In the genomic region with DNA sequence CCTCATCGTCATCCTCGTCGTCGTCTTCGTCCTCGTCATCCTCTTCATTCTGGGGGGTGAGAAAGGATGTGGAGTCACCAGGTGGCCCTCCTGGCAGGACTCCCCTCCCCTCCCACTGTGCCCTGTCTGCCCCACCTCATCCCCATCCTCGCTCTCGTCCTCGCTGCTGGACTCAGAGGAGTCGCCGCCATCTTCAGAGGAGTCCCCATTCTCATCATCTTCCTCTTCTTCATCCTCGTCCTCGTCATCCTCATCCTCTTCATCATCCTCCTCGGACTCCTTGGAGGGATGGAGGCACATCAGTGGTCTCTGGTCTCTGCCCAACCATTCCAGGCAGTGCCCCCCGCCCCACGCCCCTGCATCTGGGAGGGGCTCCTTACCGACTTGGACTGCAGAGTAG, we compare ENCODE assay signal across 24 cellular contexts. TPM values are rescaled to one million over a fixed set of nuclear protein-coding genes. Genes with fewer than 3 reads are reported as not detected.
DNase-seq lines count a peak whose midpoint lies in the region; ATAC-seq and TF ChIP-seq lines count a peak whose summit lies in the region.
"Had no signal": no experiment of that assay in that cellular context is flagged by ENCODE, and none has a peak within 500 bp of the region (broad histone marks: within the 10 kb centered on the region; RNA-seq: fewer than 3 reads in every experiment).

No MANE protein-coding gene starts in this region.

- no peaks in the 10 kb centered on the region for H3K9me3 Mint-ChIP-seq in activated CD4-positive, alpha-beta T cell treated with anti-CD3 and anti-CD28 coated beads, Interleukin-2, amount 10 ng/mL, durations not matched to agents 24 days and 14 days
- H3K9me3 Mint-ChIP-seq in activated naive CD8-positive, alpha-beta T cell treated with anti-CD3 and anti-CD28 coated beads for 36 hours = no peaks in the 10 kb centered on the region
- H3K9me3 Mint-ChIP-seq in activated naive CD8-positive, alpha-beta T cell treated with anti-CD3 and anti-CD28 coated beads, Interleukin-2, amount 50 U/mL, for 24 hours = no peaks in the 10 kb centered on the region
- no peaks in the 10 kb centered on the region for H3K9me3 Mint-ChIP-seq in nephron progenitor cell
- H3K9me3 Mint-ChIP-seq: CD14-positive monocyte, IgD-negative memory B cell had no signal

- DNase-seq in activated CD4-positive, alpha-beta T cell treated with anti-CD3 and anti-CD28 coated beads, Interleukin-2, amount 10 ng/mL, durations not matched to agents 24 days and 14 days = no peak
- DNase-seq in activated CD4-positive, alpha-beta T cell treated with anti-CD3 and anti-CD28 coated beads, Interleukin-2, amount 50 U/mL, for 1 hour = no peak
- DNase-seq in activated naive CD8-positive, alpha-beta T cell treated with anti-CD3 and anti-CD28 coated beads for 36 hours = no peak
- no peak for DNase-seq in activated naive CD8-positive, alpha-beta T cell treated with anti-CD3 and anti-CD28 coated beads, Interleukin-2, amount 50 U/mL, for 24 hours
- DNase-seq in nephron progenitor cell (no peak), RKO (ENCODE audit: low spot score) (no peak)
- DNase-seq: 8988T; ACHN; BE2C; Calu3; DMS79 treated with DMSO at 0.1 percent for 48 hours; GF-D8; GOT3; MM.1S; NCI-H2029; NCI-H446 treated with DMSO at 0.1 percent for 48 hours; NCI-H526; NCI-H82; NK-92 treated with Interleukin-12 subunit alpha and Interleukin-12 subunit beta, amount 100 ng/mL, for 24 hours had no signal

- peak overlapping the region; percentile 37 for H3K27ac Mint-ChIP-seq in activated CD4-positive, alpha-beta T cell treated with anti-CD3 and anti-CD28 coated beads, Interleukin-2, amount 10 ng/mL, durations not matched to agents 24 days and 14 days
- peak overlapping the region; percentile 49 for H3K27ac Mint-ChIP-seq in activated naive CD8-positive, alpha-beta T cell treated with anti-CD3 and anti-CD28 coated beads for 36 hours
- H3K27ac Mint-ChIP-seq in activated naive CD8-positive, alpha-beta T cell treated with anti-CD3 and anti-CD28 coated beads, Interleukin-2, amount 50 U/mL, for 24 hours = no peak overlapping the region
- peak overlapping the region; percentile 57 for H3K27ac Mint-ChIP-seq in nephron progenitor cell

- no peaks in the 10 kb centered on the region for H3K27me3 Mint-ChIP-seq in activated CD4-positive, alpha-beta T cell treated with anti-CD3 and anti-CD28 coated beads, Interleukin-2, amount 10 ng/mL, durations not matched to agents 24 days and 14 days
- no peaks in the 10 kb centered on the region for H3K27me3 Mint-ChIP-seq in activated naive CD8-positive, alpha-beta T cell treated with anti-CD3 and anti-CD28 coated beads for 36 hours
- H3K27me3 Mint-ChIP-seq in activated naive CD8-positive, alpha-beta T cell treated with anti-CD3 and anti-CD28 coated beads, Interleukin-2, amount 50 U/mL, for 24 hours = no peaks in the 10 kb centered on the region
- H3K27me3 Mint-ChIP-seq in nephron progenitor cell (ENCODE audit: low read depth, poor library complexity) = peaks cover 3% of the 10 kb centered on the region
- H3K27me3 Mint-ChIP-seq: IgD-negative memory B cell had no signal

- intact Hi-C loops in activated CD4-positive, alpha-beta T cell treated with anti-CD3 and anti-CD28 coated beads, Interleukin-2, amount 10 ng/mL, durations not matched to agents 24 days and 14 days (cut with micrococcal nuclease) = no loop called here

- no peak overlapping the region for H3K4me3 Mint-ChIP-seq in activated CD4-positive, alpha-beta T cell treated with anti-CD3 and anti-CD28 coated beads, Interleukin-2, amount 10 ng/mL, durations not matched to agents 24 days and 14 days
- no peak overlapping the region for H3K4me3 Mint-ChIP-seq in activated naive CD8-positive, alpha-beta T cell treated with anti-CD3 and anti-CD28 coated beads for 36 hours
- no peak overlapping the region for H3K4me3 Mint-ChIP-seq in activated naive CD8-positive, alpha-beta T cell treated with anti-CD3 and anti-CD28 coated beads, Interleukin-2, amount 50 U/mL, for 24 hours
- H3K4me3 Mint-ChIP-seq in nephron progenitor cell = no peak overlapping the region
- H3K4me3 Mint-ChIP-seq: CD14-positive monocyte had no signal

- peaks cover 45% of the 10 kb centered on the region for H3K4me1 Mint-ChIP-seq in activated CD4-positive, alpha-beta T cell treated with anti-CD3 and anti-CD28 coated beads, Interleukin-2, amount 10 ng/mL, durations not matched to agents 24 days and 14 days
- peaks cover 52% of the 10 kb centered on the region for H3K4me1 Mint-ChIP-seq in activated naive CD8-positive, alpha-beta T cell treated with anti-CD3 and anti-CD28 coated beads for 36 hours
- peaks cover 52% of the 10 kb centered on the region for H3K4me1 Mint-ChIP-seq in activated naive CD8-positive, alpha-beta T cell treated with anti-CD3 and anti-CD28 coated beads, Interleukin-2, amount 50 U/mL, for 24 hours
- peaks cover 32% of the 10 kb centered on the region for H3K4me1 Mint-ChIP-seq in nephron progenitor cell

- ATAC-seq in activated naive CD8-positive, alpha-beta T cell treated with anti-CD3 and anti-CD28 coated beads, Interleukin-2, amount 50 U/mL, for 24 hours = no peak
- ATAC-seq in HG02610 (IDR thresholded peaks at IDR 0.05; ENCODE audit: unreplicated experiment) (no peak), GM18517 (IDR thresholded peaks at IDR 0.05; ENCODE audit: unreplicated experiment) (no peak)
- ATAC-seq: Panc1 had no signal

- peaks cover 46% of the 10 kb centered on the region for H3K36me3 Mint-ChIP-seq in activated CD4-positive, alpha-beta T cell treated with anti-CD3 and anti-CD28 coated beads, Interleukin-2, amount 10 ng/mL, durations not matched to agents 24 days and 14 days (ENCODE audit: low read depth)
- peaks cover 41% of the 10 kb centered on the region for H3K36me3 Mint-ChIP-seq in activated naive CD8-positive, alpha-beta T cell treated with anti-CD3 and anti-CD28 coated beads for 36 hours
- peaks cover 34% of the 10 kb centered on the region for H3K36me3 Mint-ChIP-seq in activated naive CD8-positive, alpha-beta T cell treated with anti-CD3 and anti-CD28 coated beads, Interleukin-2, amount 50 U/mL, for 24 hours (ENCODE audit: low read depth)
- H3K36me3 Mint-ChIP-seq in nephron progenitor cell (ENCODE audit: low read depth) = peaks cover 25% of the 10 kb centered on the region
- H3K36me3 Mint-ChIP-seq: IgD-negative memory B cell had no signal

- no peak for TF ChIP-seq CTCF in nephron progenitor cell (IDR thresholded peaks at IDR 0.05)

RNA-seq across cellular contexts. Expression of gene ATXN7L3, which starts 7.6 kb away (rescaled TPM):
- total RNA-seq in activated CD4-positive, alpha-beta T cell treated with anti-CD3 and anti-CD28 coated beads, Interleukin-2, amount 10 ng/mL, durations not matched to agents 24 days and 14 days = 105 and 118 TPM in 2 replicates
- total RNA-seq in activated naive CD8-positive, alpha-beta T cell treated with anti-CD3 and anti-CD28 coated beads for 36 hours = 10 to 100 TPM; 78.7 to 83.4 TPM

RNA-seq across cellular contexts. Expression of gene UBTF, which starts 12.2 kb away (rescaled TPM):
- 193 and 195 TPM in 2 replicates for total RNA-seq in activated CD4-positive, alpha-beta T cell treated with anti-CD3 and anti-CD28 coated beads, Interleukin-2, amount 10 ng/mL, durations not matched to agents 24 days and 14 days
- 100 to 1,000 TPM; 158 to 169 TPM for total RNA-seq in activated naive CD8-positive, alpha-beta T cell treated with anti-CD3 and anti-CD28 coated beads for 36 hours

RNA-seq across cellular contexts. Expression of gene TMUB2, which starts 20.5 kb away (rescaled TPM):
- 16.1 and 19.0 TPM in 2 replicates for total RNA-seq in activated CD4-positive, alpha-beta T cell treated with anti-CD3 and anti-CD28 coated beads, Interleukin-2, amount 10 ng/mL, durations not matched to agents 24 days and 14 days
- 10 to 100 TPM; 17.1 to 18.2 TPM for total RNA-seq in activated naive CD8-positive, alpha-beta T cell treated with anti-CD3 and anti-CD28 coated beads for 36 hours

RNA-seq across cellular contexts. Expression of gene ASB16, which starts 36.8 kb away (rescaled TPM):
- total RNA-seq in activated CD4-positive, alpha-beta T cell treated with anti-CD3 and anti-CD28 coated beads, Interleukin-2, amount 10 ng/mL, durations not matched to agents 24 days and 14 days = 0.09 and 0.78 TPM in 2 replicates
- total RNA-seq in activated naive CD8-positive, alpha-beta T cell treated with anti-CD3 and anti-CD28 coated beads for 36 hours = not detected
